13 cellular contexts compared by ENCODE assay signal in genomic region chr10:109899578-109900355, GRCh38. TPM values are rescaled to one million over a fixed set of nuclear protein-coding genes. Genes with fewer than 3 reads are reported as not detected.
DNase-seq lines count a peak whose midpoint lies in the region; ATAC-seq, FAIRE-seq and TF ChIP-seq lines count a peak whose summit lies in the region.
"Had no signal": no experiment of that assay in that cellular context is flagged by ENCODE, and none has a peak within 500 bp of the region (broad histone marks: within the 10 kb centered on the region; RNA-seq: fewer than 3 reads in every experiment).

No MANE protein-coding gene starts in this region.

- peak overlapping the region; percentile 48 for H3K27ac Mint-ChIP-seq in activated CD8-positive, alpha-beta T cell treated with anti-CD3 and anti-CD28 coated beads, Interleukin-2, amount 10 ng/mL, durations not matched to agents 7 days and 5 days
- H3K27ac Mint-ChIP-seq: activated T-cell treated with anti-CD3 and anti-CD28 coated beads, Interleukin-2, amount 50 U/mL, for 72 hours had no signal

- POLR2A ChIA-PET in activated CD8-positive, alpha-beta T cell treated with anti-CD3 and anti-CD28 coated beads, Interleukin-2, amount 10 ng/mL, durations not matched to agents 7 days and 5 days (lab: Charles Lee): interaction anchor here (1.0 kb wide), 1 partner anchor 19 kb away, joined by 3 read pairs; no protein-coding TSS in a partner anchor

- CTCF ChIA-PET in activated CD8-positive, alpha-beta T cell treated with anti-CD3 and anti-CD28 coated beads, Interleukin-2, amount 10 ng/mL, durations not matched to agents 7 days and 5 days (lab: Charles Lee): interaction anchor here (1.2 to 4.9 kb wide), 4 partner anchors 11 to 35 kb away, joined by 4 to 30 read pairs (median 4); no protein-coding TSS in a partner anchor

- H3K36me3 ChIP-seq in pancreas (no peaks in the 10 kb centered on the region), Karpas-422 (ENCODE audit: insufficient read depth, low read length) (peaks cover 32% of the 10 kb centered on the region)

- H3K4me1 ChIP-seq in pancreas (peaks cover 22 to 55% (median 43%) of the 10 kb centered on the region in 3 donors), Karpas-422 (ENCODE audit: low read length) (peaks cover 47% of the 10 kb centered on the region)
- H3K4me1 ChIP-seq: BE2C had no signal

- intact Hi-C loops in pancreas (cut with DNase I): loop anchor here in 1 of 3 donors (10.0 kb wide), 1 partner anchor 115 kb away; no protein-coding TSS in a partner anchor

- no peak for TF ChIP-seq CTCF in fibroblast of mammary gland (conservative IDR thresholded peaks at IDR 0.05; ENCODE audit: control insufficient read depth, insufficient read depth, low read depth, low read length)
- TF ChIP-seq CTCF in pancreas (IDR thresholded peaks at IDR 0.05): no peak

- ATAC-seq in activated CD8-positive, alpha-beta T cell treated with anti-CD3 and anti-CD28 coated beads, Interleukin-2, amount 10 ng/mL, durations not matched to agents 7 days and 5 days: no peak
- ATAC-seq in pancreas (peak in 3 of 4 donors; percentile 9 to 23 (median 18)), HG03045 (IDR thresholded peaks at IDR 0.05; ENCODE audit: unreplicated experiment) (no peak), HG02870 (IDR thresholded peaks at IDR 0.05; ENCODE audit: unreplicated experiment) (no peak)

- no peaks in the 10 kb centered on the region for H3K27me3 Mint-ChIP-seq in activated CD8-positive, alpha-beta T cell treated with anti-CD3 and anti-CD28 coated beads, Interleukin-2, amount 10 ng/mL, durations not matched to agents 7 days and 5 days (ENCODE audit: low read depth)

- no peaks in the 10 kb centered on the region for H3K9me3 Mint-ChIP-seq in activated CD8-positive, alpha-beta T cell treated with anti-CD3 and anti-CD28 coated beads, Interleukin-2, amount 10 ng/mL, durations not matched to agents 7 days and 5 days (ENCODE audit: insufficient read depth)
- H3K9me3 Mint-ChIP-seq: activated T-cell treated with anti-CD3 and anti-CD28 coated beads, Interleukin-2, amount 50 U/mL, for 72 hours had no signal

- no peaks in the 10 kb centered on the region for H3K27me3 ChIP-seq in pancreas
- H3K27me3 ChIP-seq in Karpas-422 (ENCODE audit: low read length): no peaks in the 10 kb centered on the region
- H3K27me3 ChIP-seq: BE2C had no signal

- H3K79me2 ChIP-seq in Karpas-422 (ENCODE audit: low read length): peaks cover 95% of the 10 kb centered on the region

- H3K9ac ChIP-seq in Karpas-422 (ENCODE audit: low read length): no peak overlapping the region

- no peak overlapping the region for H2AFZ ChIP-seq in Karpas-422 (ENCODE audit: low read length)

- H3K4me3 ChIP-seq in fibroblast of mammary gland (ENCODE audit: control insufficient read depth, low read depth, low read length) (no peak overlapping the region), pancreas (no peak overlapping the region), Karpas-422 (ENCODE audit: low read length) (no peak overlapping the region)

- no peak overlapping the region for H3K4me2 ChIP-seq in Karpas-422 (ENCODE audit: low read depth, low read length, poor library complexity, severe bottlenecking)

- peaks cover 73% of the 10 kb centered on the region for H3K36me3 Mint-ChIP-seq in activated CD8-positive, alpha-beta T cell treated with anti-CD3 and anti-CD28 coated beads, Interleukin-2, amount 10 ng/mL, durations not matched to agents 7 days and 5 days (ENCODE audit: low read depth)

- no peak overlapping the region for H3K4me3 Mint-ChIP-seq in activated CD8-positive, alpha-beta T cell treated with anti-CD3 and anti-CD28 coated beads, Interleukin-2, amount 10 ng/mL, durations not matched to agents 7 days and 5 days
- H3K4me3 Mint-ChIP-seq: activated T-cell treated with anti-CD3 and anti-CD28 coated beads, Interleukin-2, amount 50 U/mL, for 72 hours had no signal

- no peaks in the 10 kb centered on the region for H4K20me1 ChIP-seq in Karpas-422 (ENCODE audit: insufficient read depth, low read depth, low read length)

- no peak for FAIRE-seq in pancreas (lab: Jason Lieb, UNC)

- peak overlapping the region in 2 of 4 donors; percentile 15 to 34 for H3K27ac ChIP-seq in pancreas
- H3K27ac ChIP-seq in Karpas-422 (ENCODE audit: low read length): no peak overlapping the region

- WGBS in pancreas, 2 donors: 54 to 57% methylated on average over 8 of the region's 8 CpGs

- H3K9me3 ChIP-seq in pancreas: no peaks in the 10 kb centered on the region
- no peaks in the 10 kb centered on the region for H3K9me3 ChIP-seq in Karpas-422 (ENCODE audit: low read length)
- H3K9me3 ChIP-seq: BE2C had no signal

- no peaks in the 10 kb centered on the region for H3K9me2 ChIP-seq in Karpas-422 (replicated peaks; ENCODE audit: insufficient read depth, low read length)

- peaks cover 55% of the 10 kb centered on the region for H3K4me1 Mint-ChIP-seq in activated CD8-positive, alpha-beta T cell treated with anti-CD3 and anti-CD28 coated beads, Interleukin-2, amount 10 ng/mL, durations not matched to agents 7 days and 5 days (ENCODE audit: low read depth)

- DNase-seq in AG08395 (ENCODE audit: low spot score): peak; percentile 76
- DNase-seq in activated CD8-positive, alpha-beta T cell treated with anti-CD3 and anti-CD28 coated beads, Interleukin-2, amount 10 ng/mL, durations not matched to agents 7 days and 5 days: no peak
- DNase-seq in fibroblast of mammary gland (ENCODE audit: low read depth): peak; percentile 91
- no peak for DNase-seq in pancreas
- no peak for DNase-seq in NCI-H2029 treated with DMSO at 0.1 percent for 48 hours (lab: John Stamatoyannopoulos, UW)
- no peak for DNase-seq in Karpas-422
- DNase-seq: activated T-cell treated with anti-CD3 and anti-CD28 coated beads, Interleukin-2, amount 50 U/mL, for 72 hours; BE2C; GOT3; NCI-H2081 treated with DMSO at 0.1 percent for 48 hours; SIG-M5 had no signal

RNA-seq across cellular contexts. Expression of gene XPNPEP1, which starts 23.5 kb away (rescaled TPM):
- total RNA-seq in activated CD8-positive, alpha-beta T cell treated with anti-CD3 and anti-CD28 coated beads, Interleukin-2, amount 10 ng/mL, durations not matched to agents 7 days and 5 days: 100 to 1,000 TPM; 102 to 106 TPM
- total RNA-seq in pancreas: 100 to 1,000 TPM in 1 of 6 donors, 10 to 100 TPM in 5; 66.9 to 112 (median 83.3) TPM
- polyA plus RNA-seq in pancreas: 10 to 100 TPM; 34.1 to 69.3 TPM
- 198 and 201 TPM in 2 replicates for total RNA-seq in Karpas-422 (2014; rRNA removed; shearing (Covaris generic); ENCODE audit: low replicate concordance)

Comparison
In these comparisons a context has a peak if more than half of its experiments do, and no peak if none do; other contexts are left out.
1. DNase-seq: peak in AG08395 (single experiment) and fibroblast of mammary gland (single experiment); none in activated CD8-positive, alpha-beta T cell treated with anti-CD3 and anti-CD28 coated beads, Interleukin-2, amount 10 ng/mL, durations not matched to agents 7 days and 5 days (single experiment), pancreas (0 of 6), NCI-H2029 treated with DMSO at 0.1 percent for 48 hours (single experiment) and Karpas-422 (single experiment).
2. ATAC-seq: peak in pancreas (3 of 4); none in activated CD8-positive, alpha-beta T cell treated with anti-CD3 and anti-CD28 coated beads, Interleukin-2, amount 10 ng/mL, durations not matched to agents 7 days and 5 days (single experiment), HG03045 (single experiment) and HG02870 (single experiment).